Comparison of ENCODE assay signal across 8 cellular contexts in genomic region chr6:136593748-136594490, GRCh38. TPM values are rescaled to one million over a fixed set of nuclear protein-coding genes. Genes with fewer than 3 reads are reported as not detected.
DNase-seq lines count a peak whose midpoint lies in the region; ATAC-seq and TF ChIP-seq lines count a peak whose summit lies in the region.

No MANE protein-coding gene starts in this region.

- no peak overlapping the region for H3K4me3 ChIP-seq in GM23338
- no peak overlapping the region for H3K4me3 ChIP-seq in heart right ventricle

- H3K27ac ChIP-seq in GM23338 (ENCODE audit: low read depth) (peak overlapping the region; percentile 43; the same call in 1 of the 2 replicates), heart right ventricle (peak overlapping the region in 1 of 10 donors; percentile 82)

- no peaks in the 10 kb centered on the region for H3K79me2 ChIP-seq in GM23338 (replicated peaks; ENCODE audit: insufficient read depth)

- H3K27me3 ChIP-seq in GM23338 (ENCODE audit: insufficient read depth) (no peaks in the 10 kb centered on the region), heart right ventricle (no peaks in the 10 kb centered on the region)

- peaks cover 10% of the 10 kb centered on the region; the same call in 1 of the 2 replicates for H3F3A ChIP-seq in GM23338 (replicated peaks; ENCODE audit: low read depth)

- 0 out of 2 replicates have a peak overlapping the region, but pooled peaks have one; percentile 12 for H3K4me2 ChIP-seq in GM23338

- ATAC-seq in GM23338 (peak; percentile 57), heart right ventricle (peak in 7 of 8 donors; percentile 29 to 72 (median 46))
- peak; percentile 92 for ATAC-seq in activated CD8-positive, alpha-beta memory T cell treated with anti-CD3 and anti-CD28 coated beads, Interleukin-2, amount 10 ng/mL, durations not matched to agents 7 days and 5 days

- H2AFZ ChIP-seq in GM23338: no peak overlapping the region

- TF ChIP-seq CTCF in GM23338 (conservative IDR thresholded peaks at IDR 0.05; ENCODE audit: low read depth in 2 of 2): no peak
- no peak for TF ChIP-seq CTCF in heart right ventricle (IDR thresholded peaks at IDR 0.05)

- H3K27me3 Mint-ChIP-seq in GM23338 (ENCODE audit: insufficient read depth, low read depth, poor library complexity): peaks cover 6% of the 10 kb centered on the region
- H3K27me3 Mint-ChIP-seq in activated CD8-positive, alpha-beta memory T cell treated with anti-CD3 and anti-CD28 coated beads, Interleukin-2, amount 10 ng/mL, durations not matched to agents 7 days and 5 days: no peaks in the 10 kb centered on the region

- H3K4me1 ChIP-seq in GM23338 (ENCODE audit: insufficient read depth) (peaks cover 42% of the 10 kb centered on the region), heart right ventricle (peaks cover 0 to 30% (median 0%) of the 10 kb centered on the region in 9 donors)

- WGBS in heart right ventricle, 2 donors: 65 to 75% methylated on average over 6 of the region's 6 CpGs

- CTCF ChIA-PET in activated CD8-positive, alpha-beta memory T cell treated with anti-CD3 and anti-CD28 coated beads, Interleukin-2, amount 10 ng/mL, durations not matched to agents 7 days and 5 days (lab: Charles Lee): interaction anchor here (0.7 to 2.2 kb wide), 5 partner anchors 10 to 1974 kb away, joined by 3 to 16 read pairs (median 8); partner anchors contain the start of gene MAP3K5

- intact Hi-C loops in heart right ventricle (cut with DNase I): loop anchor here in 1 of 10 donors (10.0 kb wide), 1 partner anchor 1051 kb away; no protein-coding TSS in a partner anchor

- H3K9me3 ChIP-seq in heart right ventricle: no peaks in the 10 kb centered on the region

- H3K9me2 ChIP-seq in GM23338 (ENCODE audit: insufficient read depth): peaks cover 15% of the 10 kb centered on the region

- H3K27ac Mint-ChIP-seq in GM23338: peak overlapping the region; percentile 15; the same call in 1 of the 2 replicates
- peak overlapping the region; percentile 91 for H3K27ac Mint-ChIP-seq in activated CD8-positive, alpha-beta memory T cell treated with anti-CD3 and anti-CD28 coated beads, Interleukin-2, amount 10 ng/mL, durations not matched to agents 7 days and 5 days

- peaks cover 48% of the 10 kb centered on the region for H3K4me1 Mint-ChIP-seq in GM23338
- H3K4me1 Mint-ChIP-seq in activated CD8-positive, alpha-beta memory T cell treated with anti-CD3 and anti-CD28 coated beads, Interleukin-2, amount 10 ng/mL, durations not matched to agents 7 days and 5 days: peaks cover 29% of the 10 kb centered on the region

- H3K36me3 ChIP-seq in GM23338 (ENCODE audit: insufficient read depth): peaks cover 5% of the 10 kb centered on the region; the same call in 1 of the 2 replicates
- peaks cover 0 to 62% (median 15%) of the 10 kb centered on the region in 9 donors for H3K36me3 ChIP-seq in heart right ventricle

- H3K36me3 Mint-ChIP-seq in GM23338 (ENCODE audit: low read depth): peaks cover 23% of the 10 kb centered on the region
- H3K36me3 Mint-ChIP-seq in activated CD8-positive, alpha-beta memory T cell treated with anti-CD3 and anti-CD28 coated beads, Interleukin-2, amount 10 ng/mL, durations not matched to agents 7 days and 5 days: peaks cover 57% of the 10 kb centered on the region

- DNase-seq in activated CD8-positive, alpha-beta memory T cell treated with anti-CD3 and anti-CD28 coated beads for 24 hours: peak; percentile 61
- no peak for DNase-seq in activated CD8-positive, alpha-beta memory T cell treated with anti-CD3 and anti-CD28 coated beads, Interleukin-2, amount 50 U/mL, for 4 hours
- DNase-seq in GM23338 (ENCODE audit: low spot score) (peak; percentile 60), LHCN-M2 (ENCODE audit: low read depth) (peak; percentile 99), heart right ventricle (no peak), OCI-M2 (lab: John Stamatoyannopoulos, UW; ENCODE audit: unreplicated experiment) (no peak)
- peak; percentile 81 for DNase-seq in activated CD8-positive, alpha-beta memory T cell treated with anti-CD3 and anti-CD28 coated beads, Interleukin-2, amount 10 ng/mL, durations not matched to agents 7 days and 5 days
- peak in 2 of 3 donors; percentile 23 to 33 for DNase-seq in stimulated activated CD4-positive, alpha-beta T cell treated with anti-CD3 and anti-CD28 coated beads, TNF-alpha, amount 100 ng/mL, for 48 hours (ENCODE audit: low read depth in 3 of 3)

- H3K4me3 Mint-ChIP-seq in GM23338: no peak overlapping the region
- H3K4me3 Mint-ChIP-seq in activated CD8-positive, alpha-beta memory T cell treated with anti-CD3 and anti-CD28 coated beads, Interleukin-2, amount 10 ng/mL, durations not matched to agents 7 days and 5 days: peak overlapping the region; percentile 66

- peaks cover 15% of the 10 kb centered on the region; the same call in 2 of the 3 replicates for H3K9me3 Mint-ChIP-seq in GM23338
- H3K9me3 Mint-ChIP-seq in activated CD8-positive, alpha-beta memory T cell treated with anti-CD3 and anti-CD28 coated beads, Interleukin-2, amount 10 ng/mL, durations not matched to agents 7 days and 5 days (ENCODE audit: low read depth): no peaks in the 10 kb centered on the region

- H4K20me1 ChIP-seq in GM23338 (replicated peaks; ENCODE audit: insufficient read depth): no peaks in the 10 kb centered on the region

TF ChIP-seq in GM23338, 12 proteins besides CTCF, POLR2A, EP300 and RAD21 (continues in another document):
- TF ChIP-seq NANOG (IDR thresholded peaks at IDR 0.05; ENCODE audit: borderline replicate concordance): no peak
- TF ChIP-seq ZNF331 (CRISPR knock-in tag; IDR thresholded peaks at IDR 0.05; ENCODE audit: low read depth): no peak
- TF ChIP-seq JUNB (IDR thresholded peaks at IDR 0.05; ENCODE audit: unreplicated experiment): no peak
- TF ChIP-seq, protein P1, sequence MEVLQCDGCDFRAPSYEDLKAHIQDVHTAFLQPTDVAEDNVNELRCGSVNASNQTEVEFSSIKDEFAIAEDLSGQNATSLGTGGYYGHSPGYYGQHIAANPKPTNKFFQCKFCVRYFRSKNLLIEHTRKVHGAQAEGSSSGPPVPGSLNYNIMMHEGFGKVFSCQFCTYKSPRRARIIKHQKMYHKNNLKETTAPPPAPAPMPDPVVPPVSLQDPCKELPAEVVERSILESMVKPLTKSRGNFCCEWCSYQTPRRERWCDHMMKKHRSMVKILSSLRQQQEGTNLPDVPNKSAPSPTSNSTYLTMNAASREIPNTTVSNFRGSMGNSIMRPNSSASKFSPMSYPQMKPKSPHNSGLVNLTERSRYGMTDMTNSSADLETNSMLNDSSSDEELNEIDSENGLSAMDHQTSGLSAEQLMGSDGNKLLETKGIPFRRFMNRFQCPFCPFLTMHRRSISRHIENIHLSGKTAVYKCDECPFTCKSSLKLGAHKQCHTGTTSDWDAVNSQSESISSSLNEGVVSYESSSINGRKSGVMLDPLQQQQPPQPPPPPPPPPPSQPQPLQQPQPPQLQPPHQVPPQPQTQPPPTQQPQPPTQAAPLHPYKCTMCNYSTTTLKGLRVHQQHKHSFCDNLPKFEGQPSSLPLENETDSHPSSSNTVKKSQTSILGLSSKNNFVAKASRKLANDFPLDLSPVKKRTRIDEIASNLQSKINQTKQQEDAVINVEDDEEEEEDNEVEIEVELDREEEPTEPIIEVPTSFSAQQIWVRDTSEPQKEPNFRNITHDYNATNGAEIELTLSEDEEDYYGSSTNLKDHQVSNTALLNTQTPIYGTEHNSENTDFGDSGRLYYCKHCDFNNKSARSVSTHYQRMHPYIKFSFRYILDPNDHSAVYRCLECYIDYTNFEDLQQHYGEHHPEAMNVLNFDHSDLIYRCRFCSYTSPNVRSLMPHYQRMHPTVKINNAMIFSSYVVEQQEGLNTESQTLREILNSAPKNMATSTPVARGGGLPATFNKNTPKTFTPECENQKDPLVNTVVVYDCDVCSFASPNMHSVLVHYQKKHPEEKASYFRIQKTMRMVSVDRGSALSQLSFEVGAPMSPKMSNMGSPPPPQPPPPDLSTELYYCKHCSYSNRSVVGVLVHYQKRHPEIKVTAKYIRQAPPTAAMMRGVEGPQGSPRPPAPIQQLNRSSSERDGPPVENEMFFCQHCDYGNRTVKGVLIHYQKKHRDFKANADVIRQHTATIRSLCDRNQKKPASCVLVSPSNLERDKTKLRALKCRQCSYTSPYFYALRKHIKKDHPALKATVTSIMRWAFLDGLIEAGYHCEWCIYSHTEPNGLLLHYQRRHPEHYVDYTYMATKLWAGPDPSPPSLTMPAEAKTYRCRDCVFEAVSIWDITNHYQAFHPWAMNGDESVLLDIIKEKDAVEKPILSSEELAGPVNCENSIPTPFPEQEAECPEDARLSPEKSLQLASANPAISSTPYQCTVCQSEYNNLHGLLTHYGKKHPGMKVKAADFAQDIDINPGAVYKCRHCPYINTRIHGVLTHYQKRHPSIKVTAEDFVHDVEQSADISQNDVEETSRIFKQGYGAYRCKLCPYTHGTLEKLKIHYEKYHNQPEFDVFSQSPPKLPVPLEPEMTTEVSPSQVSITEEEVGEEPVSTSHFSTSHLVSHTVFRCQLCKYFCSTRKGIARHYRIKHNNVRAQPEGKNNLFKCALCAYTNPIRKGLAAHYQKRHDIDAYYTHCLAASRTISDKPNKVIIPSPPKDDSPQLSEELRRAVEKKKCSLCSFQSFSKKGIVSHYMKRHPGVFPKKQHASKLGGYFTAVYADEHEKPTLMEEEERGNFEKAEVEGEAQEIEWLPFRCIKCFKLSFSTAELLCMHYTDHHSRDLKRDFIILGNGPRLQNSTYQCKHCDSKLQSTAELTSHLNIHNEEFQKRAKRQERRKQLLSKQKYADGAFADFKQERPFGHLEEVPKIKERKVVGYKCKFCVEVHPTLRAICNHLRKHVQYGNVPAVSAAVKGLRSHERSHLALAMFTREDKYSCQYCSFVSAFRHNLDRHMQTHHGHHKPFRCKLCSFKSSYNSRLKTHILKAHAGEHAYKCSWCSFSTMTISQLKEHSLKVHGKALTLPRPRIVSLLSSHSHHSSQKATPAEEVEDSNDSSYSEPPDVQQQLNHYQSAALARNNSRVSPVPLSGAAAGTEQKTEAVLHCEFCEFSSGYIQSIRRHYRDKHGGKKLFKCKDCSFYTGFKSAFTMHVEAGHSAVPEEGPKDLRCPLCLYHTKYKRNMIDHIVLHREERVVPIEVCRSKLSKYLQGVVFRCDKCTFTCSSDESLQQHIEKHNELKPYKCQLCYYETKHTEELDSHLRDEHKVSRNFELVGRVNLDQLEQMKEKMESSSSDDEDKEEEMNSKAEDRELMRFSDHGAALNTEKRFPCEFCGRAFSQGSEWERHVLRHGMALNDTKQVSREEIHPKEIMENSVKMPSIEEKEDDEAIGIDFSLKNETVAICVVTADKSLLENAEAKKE (CRISPR knock-in tag; IDR thresholded peaks at IDR 0.05): no peak
- no peak for TF ChIP-seq EZH2phosphoT487 (IDR thresholded peaks at IDR 0.05; ENCODE audit: unreplicated experiment)
- no peak for TF ChIP-seq EZH2 (IDR thresholded peaks at IDR 0.05; ENCODE audit: low read depth, unreplicated experiment)

RNA-seq across cellular contexts. Expression of gene MAP7, which starts 43.7 kb away (rescaled TPM):
- total RNA-seq in GM23338 (2014; rRNA removed; shearing (Covaris generic)): 47.8 and 49.2 TPM in 2 replicates
- 43.2 and 44.7 TPM in 2 replicates for polyA plus RNA-seq in GM23338 (2016; fragmentation: Nextera tagmentation; extraction: Ambion mirVana)
- 0.06 TPM in 2 replicates for total RNA-seq in LHCN-M2 (2014; rRNA removed)
- polyA plus RNA-seq in LHCN-M2 (2012): 0.09 TPM
- under 1 TPM; 0.29 to 0.59 TPM for total RNA-seq in activated CD8-positive, alpha-beta memory T cell treated with anti-CD3 and anti-CD28 coated beads, Interleukin-2, amount 10 ng/mL, durations not matched to agents 7 days and 5 days
- 1 to 10 TPM in 9 of 10 donors, under 1 TPM in 1; 0.67 to 4.1 (median 2.5) TPM for total RNA-seq in heart right ventricle
- polyA plus RNA-seq in heart right ventricle: 1 to 10 TPM in 1 of 2 donors, under 1 TPM in 1; 0.48 to 1.2 TPM

Comparison
In these comparisons a context has a peak if more than half of its experiments do, and no peak if none do; other contexts are left out.
1. DNase-seq: peak in activated CD8-positive, alpha-beta memory T cell treated with anti-CD3 and anti-CD28 coated beads for 24 hours (single experiment), GM23338 (single experiment), LHCN-M2 (single experiment), activated CD8-positive, alpha-beta memory T cell treated with anti-CD3 and anti-CD28 coated beads, Interleukin-2, amount 10 ng/mL, durations not matched to agents 7 days and 5 days (single experiment) and stimulated activated CD4-positive, alpha-beta T cell treated with anti-CD3 and anti-CD28 coated beads, TNF-alpha, amount 100 ng/mL, for 48 hours (2 of 3); none in activated CD8-positive, alpha-beta memory T cell treated with anti-CD3 and anti-CD28 coated beads, Interleukin-2, amount 50 U/mL, for 4 hours (single experiment), heart right ventricle (0 of 2) and OCI-M2 (single experiment).
2. Peak in every context shown above with its lines, with median percentiles within 50 percentile points of each other: ATAC-seq.